In genomic region chr10:63770523-63770922, GRCh38 we compare ENCODE assay signal across 24 cellular contexts.
"Had no signal": no experiment of that assay in that cellular context is flagged by ENCODE, and none has a peak within 500 bp of the region (broad histone marks: within the 10 kb centered on the region; RNA-seq: fewer than 3 reads in every experiment).

No MANE protein-coding gene starts in this region.

- H3K27ac Mint-ChIP-seq: activated CD4-positive, alpha-beta T cell treated with anti-CD3 and anti-CD28 coated beads, Interleukin-2, amount 10 ng/mL, durations not matched to agents 7 days and 5 days; activated CD8-positive, alpha-beta T cell treated with anti-CD3 and anti-CD28 coated beads, Interleukin-2, amount 10 ng/mL, durations not matched to agents 7 days and 5 days; activated naive CD4-positive, alpha-beta T cell treated with anti-CD3 and anti-CD28 coated beads, Interleukin-2, amount 50 U/mL, for 24 hours; natural killer cell treated with Interleukin-12 subunit alpha and Interleukin-12 subunit beta and Interleukin-15 and Interleukin-18, amount 100 ng/mL, for 72 hours; T-helper 2 cell treated with Interferon-gamma antibody and Interleukin-4, amounts not matched to agents 5 μg/mL and 100 μg/mL, for 36 hours had no signal

- H3K9me3 ChIP-seq: pancreas, upper lobe of right lung had no signal

- H3K36me3 Mint-ChIP-seq: activated naive CD4-positive, alpha-beta T cell treated with anti-CD3 and anti-CD28 coated beads, Interleukin-2, amount 50 U/mL, for 24 hours; brain; natural killer cell treated with Interleukin-12 subunit alpha and Interleukin-12 subunit beta and Interleukin-15 and Interleukin-18, amount 100 ng/mL, for 72 hours had no signal

- DNase-seq: activated CD4-positive, alpha-beta T cell treated with anti-CD3 and anti-CD28 coated beads, Interleukin-2, amount 10 ng/mL, durations not matched to agents 7 days and 5 days; activated CD4-positive, CD25-positive, alpha-beta regulatory T cell treated with anti-CD3 and anti-CD28 coated beads, Interleukin-2, amount 50 U/mL, for 72 hours; activated CD8-positive, alpha-beta T cell treated with anti-CD3 and anti-CD28 coated beads, Interleukin-2, amount 10 ng/mL, durations not matched to agents 7 days and 5 days; activated gamma-delta T cell treated with Interleukin-2 at 50 U/mL for 16 hours; activated T-cell treated with anti-CD3 and anti-CD28 coated beads, Interleukin-2, amount 50 U/mL, for 1 hour; anterior cingulate cortex; central memory CD4-positive, alpha-beta T cell; dermis blood vessel endothelial cell; effector CD8-positive, alpha-beta T cell; glutamatergic neuron; left ventricle myocardium superior; midbrain; pancreas; right cardiac atrium; stimulated activated CD4-positive, alpha-beta T cell treated with anti-CD3 and anti-CD28 coated beads, Interleukin-12 subunit alpha, Interleukin-12 subunit beta, amount 100 ng/mL, for 4 hours; stimulated activated CD4-positive, alpha-beta T cell treated with anti-CD3 and anti-CD28 coated beads, Interleukin-4, amount 100 ng/mL, for 4 hours; stimulated activated naive CD8-positive, alpha-beta T cell treated with anti-CD3 and anti-CD28 coated beads, Interleukin-15, Interleukin-2, amounts not matched to agents 100 U/mL and 50 U/mL, for 24 hours; upper lobe of right lung had no signal

- H3K4me1 Mint-ChIP-seq: activated CD4-positive, alpha-beta T cell treated with anti-CD3 and anti-CD28 coated beads, Interleukin-2, amount 10 ng/mL, durations not matched to agents 7 days and 5 days; activated naive CD4-positive, alpha-beta T cell treated with anti-CD3 and anti-CD28 coated beads, Interleukin-2, amount 50 U/mL, for 24 hours had no signal

- H2AFZ ChIP-seq: hepatocyte had no signal

- H3K27me3 ChIP-seq: hepatocyte, pancreas, upper lobe of right lung had no signal

- H3K9me3 Mint-ChIP-seq: activated CD4-positive, alpha-beta T cell treated with anti-CD3 and anti-CD28 coated beads, Interleukin-2, amount 10 ng/mL, durations not matched to agents 7 days and 5 days; activated naive CD4-positive, alpha-beta T cell treated with anti-CD3 and anti-CD28 coated beads, Interleukin-2, amount 50 U/mL, for 24 hours; brain; natural killer cell treated with Interleukin-12 subunit alpha and Interleukin-12 subunit beta and Interleukin-15 and Interleukin-18, amount 100 ng/mL, for 72 hours; T-helper 2 cell treated with Interferon-gamma antibody and Interleukin-4, amounts not matched to agents 5 μg/mL and 100 μg/mL, for 36 hours had no signal

- H3K36me3 ChIP-seq: pancreas, upper lobe of right lung had no signal

- H3K4me3 Mint-ChIP-seq: activated CD4-positive, alpha-beta T cell treated with anti-CD3 and anti-CD28 coated beads, Interleukin-2, amount 10 ng/mL, durations not matched to agents 7 days and 5 days; activated CD8-positive, alpha-beta T cell treated with anti-CD3 and anti-CD28 coated beads, Interleukin-2, amount 10 ng/mL, durations not matched to agents 7 days and 5 days; activated naive CD4-positive, alpha-beta T cell treated with anti-CD3 and anti-CD28 coated beads, Interleukin-2, amount 50 U/mL, for 24 hours; brain; natural killer cell treated with Interleukin-12 subunit alpha and Interleukin-12 subunit beta and Interleukin-15 and Interleukin-18, amount 100 ng/mL, for 72 hours; T-helper 2 cell treated with Interferon-gamma antibody and Interleukin-4, amounts not matched to agents 5 μg/mL and 100 μg/mL, for 36 hours had no signal

- H3K4me1 ChIP-seq: upper lobe of right lung had no signal

- H3K79me2 ChIP-seq: hepatocyte had no signal

- H3K4me2 ChIP-seq: hepatocyte had no signal

- H3K4me3 ChIP-seq: hepatocyte, pancreas, upper lobe of right lung had no signal

- H3K27ac ChIP-seq: hepatocyte, pancreas, upper lobe of right lung, VCaP had no signal
